Comparison of ENCODE assay signal across 1 cellular context in the genomic region with DNA sequence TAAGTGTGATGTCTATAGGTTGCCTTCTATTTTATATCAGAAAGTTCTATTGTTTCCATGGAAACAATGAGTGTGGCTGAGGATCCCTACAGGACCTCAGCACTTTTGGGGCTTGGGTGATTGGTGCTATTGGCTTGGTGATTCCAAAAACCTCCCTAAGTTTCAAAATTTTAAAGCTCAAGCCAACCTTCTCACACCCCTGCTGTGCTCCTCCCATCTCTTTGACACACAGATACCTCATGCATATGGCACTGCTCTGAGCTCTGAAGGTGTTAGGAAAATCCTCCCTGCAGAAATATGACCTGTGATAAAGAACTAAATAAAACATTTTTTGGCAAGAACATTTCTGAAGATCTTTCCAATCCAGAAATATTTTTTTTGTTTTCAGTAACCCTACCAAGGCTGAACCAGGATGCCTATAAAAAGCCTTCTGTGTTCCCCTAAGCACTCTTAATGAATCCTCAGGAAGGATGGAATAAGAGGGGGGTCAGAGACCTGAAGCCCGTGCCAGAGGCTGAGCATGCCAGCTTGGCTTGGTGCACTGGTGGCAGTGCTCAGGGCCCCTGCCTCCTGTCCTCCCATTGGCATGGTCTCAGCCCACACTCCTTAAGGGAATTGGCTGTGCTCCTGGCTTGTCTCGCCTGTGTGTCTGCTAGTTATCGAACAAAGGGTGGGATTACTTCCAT.
TF ChIP-seq lines count a peak whose summit lies in the region.

No MANE protein-coding gene starts in this region.

TF ChIP-seq in GM12878, 131 proteins besides CTCF, POLR2A, EP300 and RAD21 (continued from another document):
- TF ChIP-seq, protein P1, sequence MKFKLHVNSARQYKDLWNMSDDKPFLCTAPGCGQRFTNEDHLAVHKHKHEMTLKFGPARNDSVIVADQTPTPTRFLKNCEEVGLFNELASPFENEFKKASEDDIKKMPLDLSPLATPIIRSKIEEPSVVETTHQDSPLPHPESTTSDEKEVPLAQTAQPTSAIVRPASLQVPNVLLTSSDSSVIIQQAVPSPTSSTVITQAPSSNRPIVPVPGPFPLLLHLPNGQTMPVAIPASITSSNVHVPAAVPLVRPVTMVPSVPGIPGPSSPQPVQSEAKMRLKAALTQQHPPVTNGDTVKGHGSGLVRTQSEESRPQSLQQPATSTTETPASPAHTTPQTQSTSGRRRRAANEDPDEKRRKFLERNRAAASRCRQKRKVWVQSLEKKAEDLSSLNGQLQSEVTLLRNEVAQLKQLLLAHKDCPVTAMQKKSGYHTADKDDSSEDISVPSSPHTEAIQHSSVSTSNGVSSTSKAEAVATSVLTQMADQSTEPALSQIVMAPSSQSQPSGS (IDR thresholded peaks at IDR 0.05; ENCODE audit: low read length) = no peak
- TF ChIP-seq YY1 (IDR thresholded peaks at IDR 0.05; ENCODE audit: low read depth, low read length) = no peak
- TF ChIP-seq ZNF217 (IDR thresholded peaks at IDR 0.05) = no peak
- TF ChIP-seq IKZF1 (conservative IDR thresholded peaks at IDR 0.05) = no peak
